ENCODE assay signal across 23 cellular contexts in the genomic region with DNA sequence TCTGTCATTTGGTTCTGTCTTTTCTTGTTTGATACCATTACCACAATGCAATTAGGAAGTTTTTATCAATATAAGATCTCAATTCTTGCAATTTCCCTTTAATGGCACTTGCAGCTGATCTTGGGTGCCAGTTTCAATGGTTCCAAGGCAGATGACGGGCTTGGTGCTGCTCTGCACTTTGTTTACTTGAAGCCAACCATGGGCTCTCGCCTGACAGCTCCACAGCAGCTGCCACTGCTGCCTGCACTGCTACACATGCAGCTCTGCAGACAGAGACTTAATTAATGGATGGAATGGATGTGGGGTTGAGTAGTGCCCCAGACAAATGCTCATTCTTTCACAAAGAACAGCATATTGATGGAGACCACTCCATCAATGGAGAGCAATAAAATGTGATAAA.
"Had no signal": no experiment of that assay in that cellular context is flagged by ENCODE, and none has a peak within 500 bp of the region (broad histone marks: within the 10 kb centered on the region; RNA-seq: fewer than 3 reads in every experiment).

No MANE protein-coding gene starts in this region.

- DNase-seq: activated CD4-positive, alpha-beta memory T cell treated with anti-CD3 and anti-CD28 coated beads for 36 hours; activated CD4-positive, alpha-beta T cell treated with anti-CD3 and anti-CD28 coated beads for 36 hours; activated CD4-positive, alpha-beta T cell treated with anti-CD3 and anti-CD28 coated beads, Interleukin-2, amount 10 ng/mL, durations not matched to agents 24 days and 14 days; activated CD4-positive, CD25-positive, alpha-beta regulatory T cell; activated CD4-positive, CD25-positive, alpha-beta regulatory T cell treated with anti-CD3 and anti-CD28 coated beads, Interleukin-2, amount 50 U/mL, for 72 hours; activated CD8-positive, alpha-beta memory T cell treated with anti-CD3 and anti-CD28 coated beads, Interleukin-2, amount 10 ng/mL, durations not matched to agents 7 days and 5 days; activated CD8-positive, alpha-beta memory T cell treated with anti-CD3 and anti-CD28 coated beads, Interleukin-2, amount 50 U/mL, for 4 hours; activated CD8-positive, alpha-beta T cell treated with anti-CD3 and anti-CD28 coated beads, Interleukin-2, amount 10 ng/mL, durations not matched to agents 7 days and 5 days; activated effector memory CD4-positive, alpha-beta T cell treated with anti-CD3 and anti-CD28 coated beads, Interleukin-2, amount 50 U/mL, for 16 hours; activated naive CD4-positive, alpha-beta T cell treated with anti-CD3 and anti-CD28 coated beads for 36 hours; activated naive CD8-positive, alpha-beta T cell treated with anti-CD3 and anti-CD28 coated beads for 36 hours; activated naive CD8-positive, alpha-beta T cell treated with anti-CD3 and anti-CD28 coated beads, Interleukin-2, amount 50 U/mL, for 24 hours; activated T-cell treated with anti-CD3 and anti-CD28 coated beads, Interleukin-2, amount 50 U/mL, for 1 hour; activated T-cell treated with anti-CD3 and anti-CD28 coated beads, Interleukin-2, amount 50 U/mL, for 48 hours; adrenal gland; aorta; body of pancreas; cortex of kidney; effector CD8-positive, alpha-beta T cell; esophagus squamous epithelium; foreskin melanocyte; T-helper 2 cell had no signal

- ATAC-seq: activated CD4-positive, alpha-beta T cell treated with anti-CD3 and anti-CD28 coated beads for 36 hours; activated CD8-positive, alpha-beta memory T cell treated with anti-CD3 and anti-CD28 coated beads, Interleukin-2, amount 10 ng/mL, durations not matched to agents 7 days and 5 days; activated CD8-positive, alpha-beta T cell treated with anti-CD3 and anti-CD28 coated beads, Interleukin-2, amount 10 ng/mL, durations not matched to agents 7 days and 5 days; activated naive CD8-positive, alpha-beta T cell treated with anti-CD3 and anti-CD28 coated beads, Interleukin-2, amount 50 U/mL, for 24 hours; body of pancreas; gastroesophageal sphincter had no signal
